9 cellular contexts compared by ENCODE assay signal in the genomic region with DNA sequence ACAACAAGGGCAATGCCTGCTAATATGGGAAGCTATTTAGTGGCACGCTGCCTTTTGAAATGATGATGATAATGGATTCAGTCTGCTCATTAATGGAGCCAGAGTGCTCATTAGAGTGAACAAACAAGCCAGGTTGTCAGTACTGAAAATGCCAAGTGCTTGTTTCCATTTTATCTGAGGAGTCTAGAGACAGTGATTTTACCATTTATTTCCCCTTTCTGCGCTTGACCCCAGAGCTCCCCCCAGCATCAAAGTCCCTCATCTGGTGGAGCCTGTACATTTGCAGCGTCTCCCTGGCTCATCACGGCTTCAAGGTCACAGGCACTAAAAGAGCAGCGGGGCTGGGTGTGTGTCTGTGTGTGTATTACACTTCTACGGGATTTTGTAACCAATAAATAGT.
DNase-seq lines count a peak whose midpoint lies in the region; TF ChIP-seq lines count a peak whose summit lies in the region.
"Had no signal": no experiment of that assay in that cellular context is flagged by ENCODE, and none has a peak within 500 bp of the region (broad histone marks: within the 10 kb centered on the region; RNA-seq: fewer than 3 reads in every experiment).

No MANE protein-coding gene starts in this region.

- H3K36me3 ChIP-seq in kidney epithelial cell (ENCODE audit: control insufficient read depth, insufficient read depth, low read length) (no peaks in the 10 kb centered on the region), tibial artery (no peaks in the 10 kb centered on the region), adrenal gland (replicated peaks in 1 of 2) (no peaks in the 10 kb centered on the region), BE2C (no peaks in the 10 kb centered on the region)
- H3K36me3 ChIP-seq: SJSA1 had no signal

- intact Hi-C loops in activated naive CD4-positive, alpha-beta T cell treated with anti-CD3 and anti-CD28 coated beads for 36 hours (cut with micrococcal nuclease), result loop anchor here (1.0 to 5.0 kb wide), 2 partner anchors 611 to 1394 kb away; no protein-coding TSS in a partner anchor
- intact Hi-C loops in tibial artery (cut with DNase I; ENCODE audit: low total_unique reads) (no loop called here), adrenal gland (cut with DNase I) (no loop called here)

- H3K36me3 Mint-ChIP-seq in activated naive CD4-positive, alpha-beta T cell treated with anti-CD3 and anti-CD28 coated beads for 36 hours (ENCODE audit: low read depth), result no peaks in the 10 kb centered on the region
- H3K36me3 Mint-ChIP-seq in activated CD4-positive, alpha-beta memory T cell treated with anti-CD3 and anti-CD28 coated beads, Interleukin-2, amount 10 ng/mL, durations not matched to agents 7 days and 5 days (ENCODE audit: low read depth), result no peaks in the 10 kb centered on the region

- H3K4me1 Mint-ChIP-seq in activated naive CD4-positive, alpha-beta T cell treated with anti-CD3 and anti-CD28 coated beads for 36 hours (ENCODE audit: low read depth), result peaks cover 6% of the 10 kb centered on the region
- peaks cover 29% of the 10 kb centered on the region for H3K4me1 Mint-ChIP-seq in activated CD4-positive, alpha-beta memory T cell treated with anti-CD3 and anti-CD28 coated beads, Interleukin-2, amount 10 ng/mL, durations not matched to agents 7 days and 5 days

- H3K9me3 ChIP-seq in tibial artery, result no peaks in the 10 kb centered on the region
- no peaks in the 10 kb centered on the region for H3K9me3 ChIP-seq in adrenal gland (replicated peaks in 1 of 3)
- H3K9me3 ChIP-seq in BE2C, result no peaks in the 10 kb centered on the region
- H3K9me3 ChIP-seq: SJSA1 had no signal

- no peak for TF ChIP-seq CTCF in kidney epithelial cell (IDR thresholded peaks at IDR 0.05; ENCODE audit: insufficient read depth, low read length, poor library complexity, severe bottlenecking)
- no peak for TF ChIP-seq CTCF in tibial artery (IDR thresholded peaks at IDR 0.05)
- no peak for TF ChIP-seq CTCF in adrenal gland (IDR thresholded peaks at IDR 0.05)
- TF ChIP-seq CTCF in BE2C (IDR thresholded peaks at IDR 0.05; ENCODE audit: low read depth, low read length), result no peak

- no peaks in the 10 kb centered on the region for H3K9me3 Mint-ChIP-seq in activated naive CD4-positive, alpha-beta T cell treated with anti-CD3 and anti-CD28 coated beads for 36 hours
- H3K9me3 Mint-ChIP-seq in activated CD4-positive, alpha-beta memory T cell treated with anti-CD3 and anti-CD28 coated beads, Interleukin-2, amount 10 ng/mL, durations not matched to agents 7 days and 5 days, result no peaks in the 10 kb centered on the region

- H3K4me1 ChIP-seq in tibial artery, result peaks cover 0 to 18% (median 7%) of the 10 kb centered on the region in 4 donors
- H3K4me1 ChIP-seq in adrenal gland (replicated peaks in 1 of 2), result peaks cover 0 to 2% of the 10 kb centered on the region in 2 donors
- no peaks in the 10 kb centered on the region for H3K4me1 ChIP-seq in BE2C
- H3K4me1 ChIP-seq: SJSA1 had no signal

- H3K27ac Mint-ChIP-seq in activated naive CD4-positive, alpha-beta T cell treated with anti-CD3 and anti-CD28 coated beads for 36 hours, result no peak overlapping the region
- H3K27ac Mint-ChIP-seq in activated CD4-positive, alpha-beta memory T cell treated with anti-CD3 and anti-CD28 coated beads, Interleukin-2, amount 10 ng/mL, durations not matched to agents 7 days and 5 days, result no peak overlapping the region

- H3K27ac ChIP-seq in tibial artery (no peak overlapping the region), adrenal gland (no peak overlapping the region)
- H3K27ac ChIP-seq: SJSA1 had no signal

- H3K4me3 ChIP-seq in kidney epithelial cell (ENCODE audit: low read depth, low read length) (peak overlapping the region; percentile 50), tibial artery (peak overlapping the region; percentile 39 to 48), adrenal gland (peak overlapping the region in 1 of 4 donors; percentile 47), BE2C (ENCODE audit: low read depth, low read length) (no peak overlapping the region)
- H3K4me3 ChIP-seq: SJSA1 had no signal

- peak overlapping the region; percentile 41 for H3K4me3 Mint-ChIP-seq in activated naive CD4-positive, alpha-beta T cell treated with anti-CD3 and anti-CD28 coated beads for 36 hours
- peak overlapping the region; percentile 64 for H3K4me3 Mint-ChIP-seq in activated CD4-positive, alpha-beta memory T cell treated with anti-CD3 and anti-CD28 coated beads, Interleukin-2, amount 10 ng/mL, durations not matched to agents 7 days and 5 days

- TF ChIP-seq POLR2A in adrenal gland (IDR thresholded peaks at IDR 0.05), result no peak

- peaks cover 30% of the 10 kb centered on the region for H3K27me3 Mint-ChIP-seq in activated naive CD4-positive, alpha-beta T cell treated with anti-CD3 and anti-CD28 coated beads for 36 hours (ENCODE audit: low read depth)
- peaks cover 29% of the 10 kb centered on the region for H3K27me3 Mint-ChIP-seq in activated CD4-positive, alpha-beta memory T cell treated with anti-CD3 and anti-CD28 coated beads, Interleukin-2, amount 10 ng/mL, durations not matched to agents 7 days and 5 days

- H3K27me3 ChIP-seq in kidney epithelial cell (ENCODE audit: control insufficient read depth, insufficient read depth, low read length), result peaks cover 7% of the 10 kb centered on the region
- peaks cover 0 to 8% of the 10 kb centered on the region in 2 donors for H3K27me3 ChIP-seq in tibial artery
- H3K27me3 ChIP-seq in adrenal gland, result peaks cover 9% of the 10 kb centered on the region
- H3K27me3 ChIP-seq in BE2C, result no peaks in the 10 kb centered on the region
- H3K27me3 ChIP-seq: SJSA1 had no signal

- CTCF ChIA-PET in activated naive CD4-positive, alpha-beta T cell treated with anti-CD3 and anti-CD28 coated beads for 36 hours (lab: Charles Lee), result interaction anchor here (0.6 kb wide), 2 partner anchors 13 to 77 kb away, joined by 3 read pairs; no protein-coding TSS in a partner anchor
- CTCF ChIA-PET in activated CD4-positive, alpha-beta memory T cell treated with anti-CD3 and anti-CD28 coated beads, Interleukin-2, amount 10 ng/mL, durations not matched to agents 7 days and 5 days (lab: Charles Lee), result interaction anchor here (1.6 kb wide), 1 partner anchor 611 kb away, joined by 6 read pairs; no protein-coding TSS in a partner anchor

- WGBS in adrenal gland, 4 donors, result 10 to 22% (median 13%) methylated on average over 6 of the region's 6 CpGs

- DNase-seq in activated naive CD4-positive, alpha-beta T cell treated with anti-CD3 and anti-CD28 coated beads for 36 hours, result no peak
- DNase-seq in activated naive CD4-positive, alpha-beta T cell (lab: John Stamatoyannopoulos, UW), result no peak
- DNase-seq in activated CD4-positive, alpha-beta memory T cell treated with anti-CD3 and anti-CD28 coated beads, Interleukin-2, amount 10 ng/mL, durations not matched to agents 7 days and 5 days, result no peak
- DNase-seq in kidney epithelial cell (ENCODE audit: low read depth) (no peak), tibial artery (no peak), adrenal gland (no peak), GDM1 (lab: John Stamatoyannopoulos, UW) (no peak), BE2C (no peak)

- POLR2A ChIA-PET in activated CD4-positive, alpha-beta memory T cell treated with anti-CD3 and anti-CD28 coated beads, Interleukin-2, amount 10 ng/mL, durations not matched to agents 7 days and 5 days (lab: Charles Lee), result interaction anchor here (0.6 kb wide), 1 partner anchor 434 kb away, joined by 3 read pairs; no protein-coding TSS in a partner anchor
